24 cellular contexts compared by ENCODE assay signal in genomic region chr21:41720250-41720649, GRCh38. TPM values are rescaled to one million over a fixed set of nuclear protein-coding genes. Genes with fewer than 3 reads are reported as not detected.
A peak's percentile ranks its signal among the peaks of the same experiment; 100 is the strongest.
DNase-seq lines count a peak whose midpoint lies in the region; ATAC-seq, FAIRE-seq and TF ChIP-seq lines count a peak whose summit lies in the region.
"Had no signal": no experiment of that assay in that cellular context is flagged by ENCODE, and none has a peak within 500 bp of the region (broad histone marks: within the 10 kb centered on the region; RNA-seq: fewer than 3 reads in every experiment).

No MANE protein-coding gene starts in this region.

- DNase-seq in K562 (ENCODE audit: extremely low read depth in 1 of 4, low spot score in 3 of 4) (no peak), fibroblast of gingiva (ENCODE audit: low read depth) (peak; percentile 13), CD1c-positive myeloid dendritic cell (ENCODE audit: extremely low spot score) (no peak), CD14-positive monocyte (ENCODE audit: low spot score) (no peak)
- no peak for DNase-seq in activated naive CD4-positive, alpha-beta T cell treated with anti-CD3 and anti-CD28 coated beads, Interleukin-2, amount 10 ng/mL, durations not matched to agents 7 days and 5 days
- DNase-seq: 8988T; ACHN; C1 segment of cervical spinal cord; CD4-positive, alpha-beta T cell; DMS 273 treated with DMSO at 0.1 percent for 48 hours; DMS79; EL; GDM1; GM23248; H7; HCEC 1CT had no signal

- no peak for TF ChIP-seq RAD21 in K562 (CRISPR knock-in tag; conservative IDR thresholded peaks at IDR 0.05 in 1 of 2, IDR thresholded peaks at IDR 0.05 in 1 of 2)

- H3K27me3 Mint-ChIP-seq in activated naive CD4-positive, alpha-beta T cell treated with anti-CD3 and anti-CD28 coated beads, Interleukin-2, amount 10 ng/mL, durations not matched to agents 7 days and 5 days: peaks cover 54% of the 10 kb centered on the region
- H3K27me3 Mint-ChIP-seq in activated T-helper 17 cell treated with anti-CD3 and anti-CD28 coated beads, Interleukin-2, amount 50 U/mL, for 72 hours: peaks cover 36% of the 10 kb centered on the region
- peaks cover 23 to 43% (median 35%) of the 10 kb centered on the region in 3 donors for H3K27me3 Mint-ChIP-seq in CD14-positive monocyte (ENCODE audit: low read depth in 3 of 3)

- H3K4me3 ChIP-seq in HEK293 (ENCODE audit: low read depth, low read length) (no peak overlapping the region), K562 (no peak overlapping the region)
- H3K4me3 ChIP-seq: A549, GM12878, GM23248 had no signal

- no peaks in the 10 kb centered on the region for H3K4me1 ChIP-seq in HEK293 (ENCODE audit: control insufficient read depth, insufficient read depth, low read length)
- peaks cover 0 to under 1% of the 10 kb centered on the region in 2 experiments; a peak in 1 of 5 replicates for H3K4me1 ChIP-seq in K562 (replicated peaks in 1 of 2; ENCODE audit: control insufficient read depth in 2 of 2, insufficient read depth in 2 of 2, low read length in 2 of 2)

- H3K9me3 ChIP-seq in HEK293 (ENCODE audit: control insufficient read depth, insufficient read depth, low read depth, low read length) (no peaks in the 10 kb centered on the region), K562 (replicated peaks; ENCODE audit: control insufficient read depth, insufficient read depth, low read depth, low read length) (no peaks in the 10 kb centered on the region)
- H3K9me3 ChIP-seq: A549 had no signal

- in situ Hi-C loops in K562 (cut with MboI): no loop called here

- H3K36me3 ChIP-seq in HEK293 (ENCODE audit: control insufficient read depth in 2 of 2, insufficient read depth in 1 of 2, low read length in 2 of 2) (no peaks in the 10 kb centered on the region), K562 (ENCODE audit: control insufficient read depth, insufficient read depth, low read length) (no peaks in the 10 kb centered on the region)

- H2AFZ ChIP-seq in K562 (ENCODE audit: low read depth, low read length): no peak overlapping the region
- H2AFZ ChIP-seq: GM23248 had no signal

- no peak overlapping the region for H3K9ac ChIP-seq in K562 (ENCODE audit: insufficient read depth in 1 of 2, low read depth in 2 of 2, low read length in 2 of 2)
- H3K9ac ChIP-seq: GM23248 had no signal

- no peaks in the 10 kb centered on the region for H3K79me2 ChIP-seq in K562 (ENCODE audit: control insufficient read depth, insufficient read depth, low read length)

- H3K9me1 ChIP-seq in K562 (ENCODE audit: control insufficient read depth, insufficient read depth, low read length): no peaks in the 10 kb centered on the region

- no peak for TF ChIP-seq EP300 in K562 (IDR thresholded peaks at IDR 0.05; ENCODE audit: low read length)

- H3K27ac ChIP-seq in HEK293 (ENCODE audit: extremely low read depth, low read depth, low read length): no peak overlapping the region
- H3K27ac ChIP-seq in K562 (ENCODE audit: extremely low read depth, low read depth, low read length): no peak overlapping the region
- H3K27ac ChIP-seq: A549, GM23248 had no signal

- ATAC-seq in K562: no peak
- no peak for ATAC-seq in activated T-helper 17 cell treated with anti-CD3 and anti-CD28 coated beads, Interleukin-2, amount 50 U/mL, for 72 hours (replicated peaks)
- ATAC-seq: A549, GM12878 had no signal

- H3K36me3 Mint-ChIP-seq in activated naive CD4-positive, alpha-beta T cell treated with anti-CD3 and anti-CD28 coated beads, Interleukin-2, amount 10 ng/mL, durations not matched to agents 7 days and 5 days: no peaks in the 10 kb centered on the region
- no peaks in the 10 kb centered on the region for H3K36me3 Mint-ChIP-seq in activated T-helper 17 cell treated with anti-CD3 and anti-CD28 coated beads, Interleukin-2, amount 50 U/mL, for 72 hours (ENCODE audit: low read depth)
- peaks cover 0 to 2% of the 10 kb centered on the region in 2 donors for H3K36me3 Mint-ChIP-seq in CD14-positive monocyte
- H3K36me3 Mint-ChIP-seq: CD8-positive, alpha-beta memory T cell had no signal

- no peak for TF ChIP-seq POLR2A in K562 (conservative IDR thresholded peaks at IDR 0.05)

- H3K4me1 Mint-ChIP-seq in activated naive CD4-positive, alpha-beta T cell treated with anti-CD3 and anti-CD28 coated beads, Interleukin-2, amount 10 ng/mL, durations not matched to agents 7 days and 5 days: no peaks in the 10 kb centered on the region
- no peaks in the 10 kb centered on the region for H3K4me1 Mint-ChIP-seq in activated T-helper 17 cell treated with anti-CD3 and anti-CD28 coated beads, Interleukin-2, amount 50 U/mL, for 72 hours
- H3K4me1 Mint-ChIP-seq in CD14-positive monocyte: peaks cover 7% of the 10 kb centered on the region

- FAIRE-seq in K562 (lab: Jason Lieb, UNC): no peak
- FAIRE-seq: A549, D721Med, GM12878, GM19239, H1 had no signal

- CTCF ChIA-PET in HEK293 (lab: Yijun Ruan, JAX) (interaction anchor here (0.6 kb wide), 1 partner anchor 108 kb away, joined by 3 read pairs; no protein-coding TSS in a partner anchor), K562 (lab: Yijun Ruan, JAX; ENCODE audit: low intra/inter-chr PET ratio) (no interaction called here)
- CTCF ChIA-PET in activated naive CD4-positive, alpha-beta T cell treated with anti-CD3 and anti-CD28 coated beads, Interleukin-2, amount 10 ng/mL, durations not matched to agents 7 days and 5 days (lab: Charles Lee): no interaction called here

- 0% methylated on average over 2 of the region's 2 CpGs for WGBS in K562 (ENCODE audit: insufficient coverage, low coverage, missing lambda C conversion rate)

- intact Hi-C loops in K562 (cut with micrococcal nuclease) (no loop called here), CD14-positive monocyte (cut with micrococcal nuclease) (no loop called here)

- no peaks in the 10 kb centered on the region for H3K9me3 Mint-ChIP-seq in activated naive CD4-positive, alpha-beta T cell treated with anti-CD3 and anti-CD28 coated beads, Interleukin-2, amount 10 ng/mL, durations not matched to agents 7 days and 5 days
- no peaks in the 10 kb centered on the region for H3K9me3 Mint-ChIP-seq in activated T-helper 17 cell treated with anti-CD3 and anti-CD28 coated beads, Interleukin-2, amount 50 U/mL, for 72 hours
- H3K9me3 Mint-ChIP-seq in CD14-positive monocyte: peaks cover 9 to 17% (median 13%) of the 10 kb centered on the region in 7 donors
- H3K9me3 Mint-ChIP-seq: CD4-positive, alpha-beta T cell; CD8-positive, alpha-beta memory T cell had no signal

- H3K4me3 Mint-ChIP-seq in activated naive CD4-positive, alpha-beta T cell treated with anti-CD3 and anti-CD28 coated beads, Interleukin-2, amount 10 ng/mL, durations not matched to agents 7 days and 5 days: no peak overlapping the region
- H3K4me3 Mint-ChIP-seq in activated T-helper 17 cell treated with anti-CD3 and anti-CD28 coated beads, Interleukin-2, amount 50 U/mL, for 72 hours: no peak overlapping the region
- no peak overlapping the region for H3K4me3 Mint-ChIP-seq in CD14-positive monocyte
- H3K4me3 Mint-ChIP-seq: CD4-positive, alpha-beta T cell; CD8-positive, alpha-beta memory T cell had no signal

- H3K4me2 ChIP-seq in K562 (ENCODE audit: insufficient read depth, low read length): no peak overlapping the region
- H3K4me2 ChIP-seq: A549 had no signal

- no TSS peak for BruUV-seq in K562 (replicated peaks; lab: Mats Ljungman, UMichigan)

- POLR2A ChIA-PET in HEK293 (lab: Yijun Ruan, JAX) (no interaction called here), K562 (lab: Yijun Ruan, JAX) (no interaction called here)

- H3K27ac Mint-ChIP-seq in activated naive CD4-positive, alpha-beta T cell treated with anti-CD3 and anti-CD28 coated beads, Interleukin-2, amount 10 ng/mL, durations not matched to agents 7 days and 5 days: no peak overlapping the region
- no peak overlapping the region for H3K27ac Mint-ChIP-seq in activated T-helper 17 cell treated with anti-CD3 and anti-CD28 coated beads, Interleukin-2, amount 50 U/mL, for 72 hours
- H3K27ac Mint-ChIP-seq in CD14-positive monocyte: no peak overlapping the region
- H3K27ac Mint-ChIP-seq: CD4-positive, alpha-beta T cell; CD8-positive, alpha-beta memory T cell had no signal

- H3K27me3 ChIP-seq in K562 (ENCODE audit: control insufficient read depth in 2 of 2, insufficient read depth in 2 of 2, low read length in 2 of 2): peaks cover 55 to 65% of the 10 kb centered on the region in 2 experiments

- H4K20me1 ChIP-seq in K562 (replicated peaks; ENCODE audit: control insufficient read depth, insufficient read depth, low read length): peaks cover 16% of the 10 kb centered on the region

- TF ChIP-seq CTCF in HEK293 (tag by site-specific recombination; IDR thresholded peaks at IDR 0.05) (no peak), K562 (IDR thresholded peaks at IDR 0.05 in 2 of 3, conservative IDR thresholded peaks at IDR 0.05 in 1 of 3; ENCODE audit: insufficient read depth in 2 of 3, low read depth in 1 of 3, low read length in 3 of 3) (no peak), CD14-positive monocyte (IDR thresholded peaks at IDR 0.05) (no peak)

TF ChIP-seq in HEK293, 187 proteins besides CTCF, POLR2A, EP300 and RAD21 (continues in another document):
- no peak for TF ChIP-seq ZFP41 (tag by site-specific recombination; IDR thresholded peaks at IDR 0.05; ENCODE audit: borderline replicate concordance)

TF ChIP-seq in K562, 482 proteins besides CTCF, POLR2A, EP300 and RAD21:
- no peak for TF ChIP-seq HDAC6 (IDR thresholded peaks at IDR 0.05; ENCODE audit: low read depth, low read length)
- peak; percentile 67 for TF ChIP-seq ZNF146 (CRISPR knock-in tag; IDR thresholded peaks at IDR 0.05; ENCODE audit: unreplicated experiment)
- TF ChIP-seq EWSR1 (IDR thresholded peaks at IDR 0.05; ENCODE audit: borderline replicate concordance, low read depth, partially characterized antibody): no peak

RNA-seq across cellular contexts. Expression of gene RIPK4, which starts 46.6 kb away (rescaled TPM):
- not detected in 2 replicates for total RNA-seq in K562 (2011; cell fraction: chromatin; rRNA removed; ENCODE audit: low replicate concordance)
- not detected in 2 replicates for total RNA-seq in K562 (2011; cell fraction: nucleolus; rRNA removed)
- 0.07 TPM in 1 of 2 replicates, not detected in the other for total RNA-seq in K562 (2011; cell fraction: nucleoplasm; rRNA removed)
- not detected in 2 replicates for total RNA-seq in K562 (2014; rRNA removed)
- total RNA-seq in K562 (2014; rRNA removed; fragmentation: Illumina TruSeq; extraction: Trizol): not detected in 2 replicates
- not detected in 2 replicates for total RNA-seq in K562 (2015; rRNA removed; fragmentation: Illumina TruSeq; extraction: Trizol)
- 0.09 TPM in 1 of 2 replicates, not detected in the other for total RNA-seq in K562 (2021)
- not detected in 2 replicates for polyA plus RNA-seq in K562 (2011; rRNA removed)
- not detected in 2 replicates for polyA plus RNA-seq in K562 (2011; cell fraction: cytosol; rRNA removed)
- polyA plus RNA-seq in K562 (2011; cell fraction: nucleus; rRNA removed): not detected in 2 replicates
- not detected in 2 replicates for polyA plus RNA-seq in K562 (2012)
- not detected in 2 replicates for polyA plus RNA-seq in K562 (2014; fragmentation: Illumina TruSeq; extraction: Trizol)
- polyA plus RNA-seq in K562 (2014; fragmentation: Nextera tagmentation; extraction: Ambion mirVana): not detected
- not detected in 2 replicates for polyA plus RNA-seq in K562 (2014; rRNA removed)
- not detected in 2 replicates for polyA minus RNA-seq in K562 (2011; rRNA and poly(A)+ RNA removed)
- polyA minus RNA-seq in K562 (2011; cell fraction: cytosol; rRNA and poly(A)+ RNA removed): not detected in 2 replicates
- not detected in 2 replicates for polyA minus RNA-seq in K562 (2011; cell fraction: nucleus; rRNA and poly(A)+ RNA removed)
- 1 to 10 TPM in 1 of 2 donors, not detected in 1; 1.1 TPM for total RNA-seq in activated T-helper 17 cell treated with anti-CD3 and anti-CD28 coated beads, Interleukin-2, amount 50 U/mL, for 72 hours
- under 1 TPM in 1 of 2 donors, not detected in 1; 0.09 TPM for polyA plus RNA-seq in CD14-positive monocyte
- polyA plus RNA-seq: CD8-positive, alpha-beta memory T cell; GM12878 had no signal

Comparison
In these comparisons a context has a peak if more than half of its experiments do, and no peak if none do; other contexts are left out.
1. Of the 44 proteins assayed by ChIP-seq in both K562 and HEK293: peak only in K562: none; only in HEK293: ZNF121; in both: ZNF146; in neither: 42.